22 cellular contexts compared by ENCODE assay signal in genomic region chr1:27238032-27238431, GRCh38. TPM values are rescaled to one million over a fixed set of nuclear protein-coding genes. Genes with fewer than 3 reads are reported as not detected.
DNase-seq lines count a peak whose midpoint lies in the region; ATAC-seq and TF ChIP-seq lines count a peak whose summit lies in the region.
"Had no signal": no experiment of that assay in that cellular context is flagged by ENCODE, and none has a peak within 500 bp of the region (broad histone marks: within the 10 kb centered on the region; RNA-seq: fewer than 3 reads in every experiment).

No MANE protein-coding gene starts in this region.

- H3K4me3 Mint-ChIP-seq in immature natural killer cell: peak overlapping the region in 2 of 5 donors; percentile 32 to 33
- H3K4me3 Mint-ChIP-seq: CD14-positive monocyte; T-helper 1 cell treated with Interleukin-12 subunit alpha and Interleukin-12 subunit beta and Interleukin-4 antibody, amounts not matched to agents 30 μg/mL and 1 μg/mL, for 36 hours had no signal

- H2AFZ ChIP-seq in HCT116 (ENCODE audit: low read depth, low read length, poor library complexity, severe bottlenecking) (no peak overlapping the region), OCI-LY7 (ENCODE audit: low read length) (no peak overlapping the region)

- H4K20me1 ChIP-seq in HCT116 (ENCODE audit: insufficient read depth) (no peaks in the 10 kb centered on the region), OCI-LY7 (ENCODE audit: insufficient read depth, low read length) (no peaks in the 10 kb centered on the region)

- BruUV-seq in A673 (replicated peaks; lab: Mats Ljungman, UMichigan) (TSS peak; percentile 50), HCT116 (replicated peaks; lab: Mats Ljungman, UMichigan) (TSS peak; percentile 45), OCI-LY7 (replicated peaks; lab: Mats Ljungman, UMichigan) (TSS peak; percentile 69)

- H3K4me1 ChIP-seq in A673 (ENCODE audit: insufficient read depth, low read length, poor library complexity, severe bottlenecking): peaks cover 7% of the 10 kb centered on the region
- H3K4me1 ChIP-seq in HCT116 (ENCODE audit: control insufficient read depth in 1 of 2, insufficient read depth in 2 of 2, low read length in 2 of 2): peaks cover 14 to 17% of the 10 kb centered on the region in 2 experiments
- H3K4me1 ChIP-seq in OCI-LY7 (ENCODE audit: insufficient read depth, low read length, poor library complexity, severe bottlenecking): peaks cover 19% of the 10 kb centered on the region

- H3K79me2 ChIP-seq in HCT116 (ENCODE audit: insufficient read depth, low read length): no peaks in the 10 kb centered on the region
- no peaks in the 10 kb centered on the region for H3K79me2 ChIP-seq in OCI-LY7 (ENCODE audit: insufficient read depth, low read depth, low read length)

- no peak for TF ChIP-seq RAD21 in HCT116 (IDR thresholded peaks at IDR 0.05; ENCODE audit: low read depth)

- H3K36me3 Mint-ChIP-seq in immature natural killer cell: peaks cover 0 to 5% (median 0%) of the 10 kb centered on the region in 3 donors

- H3K4me2 ChIP-seq in HCT116 (ENCODE audit: low read length) (no peak overlapping the region), OCI-LY7 (ENCODE audit: low read length) (no peak overlapping the region)
- H3K4me2 ChIP-seq: KMS-11 had no signal

- CTCF ChIA-PET in A673 (lab: Charles Lee) (no interaction called here), HCT116 (lab: Charles Lee) (no interaction called here), OCI-LY7 (lab: Charles Lee; ENCODE audit: unreplicated experiment) (no interaction called here)

- H3K27ac ChIP-seq in A673 (ENCODE audit: low read depth, low read length, poor library complexity, severe bottlenecking) (no peak overlapping the region), HCT116 (ENCODE audit: low read depth, low read length) (no peak overlapping the region), OCI-LY7 (ENCODE audit: low read depth, low read length, poor library complexity, severe bottlenecking) (no peak overlapping the region)
- H3K27ac ChIP-seq: KMS-11 had no signal

- RAD21 ChIA-PET in HCT116 (lab: Charles Lee; ENCODE audit: low non-redundant PET in 1 of 2, low total read pairs in 2 of 2, uncharacterized antibody in 2 of 2, unreplicated experiment in 2 of 2): no interaction called here

- intact Hi-C loops in A673 (cut with micrococcal nuclease; ENCODE audit: unreplicated experiment) (no loop called here), HCT116 (cut with micrococcal nuclease) (no loop called here), OCI-LY7 (cut with micrococcal nuclease; ENCODE audit: unreplicated experiment) (no loop called here)

- H3K9me3 Mint-ChIP-seq in immature natural killer cell: no peaks in the 10 kb centered on the region
- H3K9me3 Mint-ChIP-seq: CD14-positive monocyte; T-helper 1 cell treated with Interleukin-12 subunit alpha and Interleukin-12 subunit beta and Interleukin-4 antibody, amounts not matched to agents 30 μg/mL and 1 μg/mL, for 36 hours had no signal

- TF ChIP-seq CTCF in A673 (conservative IDR thresholded peaks at IDR 0.05; ENCODE audit: low read depth, low read length) (no peak), HCT116 (IDR thresholded peaks at IDR 0.05 in 2 of 3, conservative IDR thresholded peaks at IDR 0.05 in 1 of 3; ENCODE audit: borderline replicate concordance in 1 of 3, insufficient read depth in 1 of 3, low read depth in 2 of 3, low read length in 2 of 3) (no peak), OCI-LY7 (conservative IDR thresholded peaks at IDR 0.05; ENCODE audit: low read length) (no peak)

- H3K9me2 ChIP-seq in HCT116 (ENCODE audit: insufficient read depth) (no peaks in the 10 kb centered on the region), OCI-LY7 (ENCODE audit: insufficient read depth, low read length) (no peaks in the 10 kb centered on the region)

- no peak for TF ChIP-seq POLR2A in HCT116 (IDR thresholded peaks at IDR 0.05; ENCODE audit: borderline replicate concordance, extremely low read depth, insufficient read depth, insufficient read length)

- no peak overlapping the region for H3K9ac ChIP-seq in HCT116 (ENCODE audit: low read length)
- H3K9ac ChIP-seq: KMS-11 had no signal

- H3K36me3 ChIP-seq in A673 (ENCODE audit: insufficient read depth, low read length, poor library complexity, severe bottlenecking) (no peaks in the 10 kb centered on the region), HCT116 (ENCODE audit: control insufficient read depth in 1 of 2, insufficient read depth in 2 of 2, low read length in 2 of 2) (no peaks in the 10 kb centered on the region), OCI-LY7 (ENCODE audit: insufficient read depth, low read length) (no peaks in the 10 kb centered on the region)

- H3K27ac Mint-ChIP-seq in immature natural killer cell: peak overlapping the region in 4 of 6 donors; percentile 8 to 75 (median 36)
- H3K27ac Mint-ChIP-seq: B cell; T-helper 1 cell treated with Interleukin-12 subunit alpha and Interleukin-12 subunit beta and Interleukin-4 antibody, amounts not matched to agents 30 μg/mL and 1 μg/mL, for 36 hours had no signal

- H3K9me3 ChIP-seq in A673 (ENCODE audit: low read depth, low read length, poor library complexity, severe bottlenecking) (no peaks in the 10 kb centered on the region), HCT116 (ENCODE audit: control insufficient read depth in 1 of 2, insufficient read depth in 1 of 2, low read depth in 1 of 2, low read length in 2 of 2) (no peaks in the 10 kb centered on the region), OCI-LY7 (ENCODE audit: low read length) (no peaks in the 10 kb centered on the region)

- H3K4me1 Mint-ChIP-seq in immature natural killer cell: peaks cover 47 to 61% of the 10 kb centered on the region in 2 donors

- H3K4me3 ChIP-seq in A673 (ENCODE audit: low read depth, low read length, poor library complexity, severe bottlenecking): no peak overlapping the region
- no peak overlapping the region for H3K4me3 ChIP-seq in HCT116 (replicated peaks in 1 of 2; ENCODE audit: low read depth in 1 of 2, low read length in 2 of 2)
- H3K4me3 ChIP-seq in OCI-LY7 (ENCODE audit: low read depth, low read length, poor library complexity, severe bottlenecking): no peak overlapping the region

- no peak for DNase-seq in A673 (ENCODE audit: low spot score)
- no peak for DNase-seq in HCT116 (ENCODE audit: low read depth, low spot score)
- DNase-seq in OCI-LY7 (ENCODE audit: low spot score): no peak
- no peak for DNase-seq in immature natural killer cell
- DNase-seq in iPS-NIHi11 (ENCODE audit: low spot score): no peak
- DNase-seq in NCI-H82 (lab: John Stamatoyannopoulos, UW): no peak
- DNase-seq: DND-41, GOT3, HCEC 1CT, MV-4-11, NCI-H1105 treated with DMSO at 0.1 percent for 48 hours, NCI-H1694, NCI-H2081 treated with DMSO at 0.1 percent for 48 hours, NCI-H226, NCI-H510A treated with DMSO at 0.1 percent for 48 hours, NCI-H774 had no signal

- H3K27me3 Mint-ChIP-seq in immature natural killer cell (ENCODE audit: low read depth in 3 of 3): peaks cover 8 to 20% (median 12%) of the 10 kb centered on the region in 3 donors
- H3K27me3 Mint-ChIP-seq: B cell had no signal

- ATAC-seq in HCT116 (no peak), GM18909 (IDR thresholded peaks at IDR 0.05; ENCODE audit: poor library complexity, unreplicated experiment) (no peak)
- ATAC-seq: Right ventricle myocardium inferior had no signal

- H3K27me3 ChIP-seq in A673 (replicated peaks; ENCODE audit: insufficient read depth, low read depth, low read length, poor library complexity): no peaks in the 10 kb centered on the region
- H3K27me3 ChIP-seq in HCT116 (ENCODE audit: insufficient read depth, low read length): no peaks in the 10 kb centered on the region

- POLR2A ChIA-PET in A673 (lab: Charles Lee; ENCODE audit: low non-redundant PET) (no interaction called here), HCT116 (lab: Charles Lee) (no interaction called here), OCI-LY7 (lab: Charles Lee) (no interaction called here)

TF ChIP-seq in HCT116, 20 proteins besides CTCF, POLR2A, EP300 and RAD21:
- TF ChIP-seq ZNF274 (IDR thresholded peaks at IDR 0.05; ENCODE audit: low read depth, low read length): no peak
- no peak for TF ChIP-seq CBX3 (IDR thresholded peaks at IDR 0.05; ENCODE audit: low read depth)
- TF ChIP-seq SP1 (IDR thresholded peaks at IDR 0.05; ENCODE audit: low read depth): no peak
- TF ChIP-seq SIN3A (IDR thresholded peaks at IDR 0.05; ENCODE audit: low read depth): no peak
- TF ChIP-seq MAX (IDR thresholded peaks at IDR 0.05): no peak

RNA-seq across cellular contexts. Expression of gene WDTC1, which starts 3.6 kb away (rescaled TPM):
- total RNA-seq in A673 (2021): 20.9 and 25.8 TPM in 2 replicates
- 26.6 TPM for total RNA-seq in HCT116 (2021; ENCODE audit: unreplicated experiment)
- polyA plus RNA-seq in HCT116 (2012): 25.5 and 26.6 TPM in 2 replicates
- 9.7 and 18.2 TPM in 2 replicates for total RNA-seq in OCI-LY7 (2014; rRNA removed; shearing (Covaris generic))
- 27.8 and 34.0 TPM in 2 replicates for total RNA-seq in OCI-LY7 (2022)
- 10 to 100 TPM in 1 of 3 donors, 1 to 10 TPM in 2; 3.2 to 16.4 (median 5.6) TPM for polyA plus RNA-seq in immature natural killer cell
